Comparison of ENCODE assay signal across 13 cellular contexts in the genomic region with DNA sequence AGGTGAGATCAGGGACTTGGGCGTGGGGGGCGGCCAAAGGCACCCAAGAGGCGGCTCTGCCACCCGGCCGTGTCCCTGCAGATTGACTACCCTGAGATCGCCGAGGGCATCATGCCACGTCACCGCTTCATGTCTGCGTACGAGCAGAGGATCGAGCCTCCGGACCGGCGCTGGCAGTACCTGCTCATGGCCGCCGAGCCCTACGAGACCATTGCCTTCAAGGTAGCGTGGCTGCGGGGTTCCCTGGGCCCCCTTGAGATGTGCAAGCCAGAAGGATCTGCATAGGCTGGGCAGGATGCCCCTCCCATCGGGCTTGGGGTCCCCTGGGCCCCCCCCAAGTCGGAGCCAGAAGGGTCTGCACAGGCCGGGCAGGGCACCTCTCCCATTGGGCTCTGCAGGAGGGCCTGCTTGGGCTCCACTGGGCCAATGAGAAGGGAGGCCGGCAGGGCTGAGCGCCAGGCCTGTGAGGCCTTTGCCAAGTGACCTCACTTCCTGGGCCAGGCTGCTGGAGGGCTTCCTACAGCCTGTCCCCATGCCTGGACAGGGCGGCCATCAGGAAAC. TPM values are rescaled to one million over a fixed set of nuclear protein-coding genes. Genes with fewer than 3 reads are reported as not detected.
A peak's percentile ranks its signal among the peaks of the same experiment; 100 is the strongest.
DNase-seq lines count a peak whose midpoint lies in the region; ATAC-seq, FAIRE-seq and TF ChIP-seq lines count a peak whose summit lies in the region.
"Had no signal": no experiment of that assay in that cellular context is flagged by ENCODE, and none has a peak within 500 bp of the region (broad histone marks: within the 10 kb centered on the region; RNA-seq: fewer than 3 reads in every experiment).

No MANE protein-coding gene starts in this region.

- H2AFZ ChIP-seq in HepG2 (ENCODE audit: low read length) = no peak overlapping the region

- peaks cover 19% of the 10 kb centered on the region for H3K79me2 ChIP-seq in HepG2 (ENCODE audit: insufficient read depth, low read length)

- DNase-seq in AG20443 (ENCODE audit: low spot score) (peak; percentile 63), NCI-H2196 (lab: John Stamatoyannopoulos, UW; ENCODE audit: unreplicated experiment) (peak; percentile 75), dermis microvascular lymphatic vessel endothelial cell (ENCODE audit: low read depth in 2 of 2) (peak; percentile 54 to 64), HepG2 (ENCODE audit: low spot score) (no peak), GF-D8 (lab: John Stamatoyannopoulos, UW) (no peak), T1000 (lab: John Stamatoyannopoulos, UW) (no peak), HEK293T (ENCODE audit: extremely low spot score) (no peak), NCI-H2171 (lab: John Stamatoyannopoulos, UW) (no peak)
- DNase-seq: activated CD4-positive, CD25-positive, alpha-beta regulatory T cell treated with anti-CD3 and anti-CD28 coated beads, Interleukin-2, amount 50 U/mL, for 72 hours; KBM-7 had no signal

- H3K4me2 ChIP-seq in HepG2 (ENCODE audit: low read depth, low read length) = no peak overlapping the region
- H3K4me2 ChIP-seq: BLaER1 treated with 17β-estradiol and CSF1 and Interleukin-3, amounts not matched to agents 10 nM and 100 nM had no signal

- peaks cover 13% of the 10 kb centered on the region; the same call in 1 of the 2 replicates for H4K20me1 ChIP-seq in HepG2 (ENCODE audit: insufficient read depth, low read length)

- FAIRE-seq in HepG2 (lab: Jason Lieb, UNC) = no peak
- FAIRE-seq: bronchial epithelial cell had no signal

- no peak overlapping the region for H3K27ac ChIP-seq in HepG2 (ENCODE audit: extremely low read length, insufficient read depth, low read length)
- H3K27ac ChIP-seq: BLaER1 treated with 17β-estradiol and CSF1 and Interleukin-3, amounts not matched to agents 10 nM and 100 nM; esophagus muscularis mucosa had no signal

- peaks cover 25 to 50% of the 10 kb centered on the region in 2 experiments; a peak in 4 of 5 replicates for H3K36me3 ChIP-seq in HepG2 (replicated peaks in 1 of 2; ENCODE audit: control insufficient read depth in 1 of 2, insufficient read depth in 2 of 2, low read length in 2 of 2)

- no peak overlapping the region for H3K9ac ChIP-seq in HepG2 (ENCODE audit: insufficient read depth, low read depth, low read length)
- H3K9ac ChIP-seq: BLaER1 treated with 17β-estradiol and CSF1 and Interleukin-3, amounts not matched to agents 10 nM and 100 nM had no signal

- no peak overlapping the region for H3K4me3 ChIP-seq in HepG2 (replicated peaks in 1 of 3; ENCODE audit: insufficient read depth in 1 of 3, low read depth in 2 of 3, low read length in 3 of 3)
- H3K4me3 ChIP-seq: BLaER1 treated with 17β-estradiol and CSF1 and Interleukin-3, amounts not matched to agents 10 nM and 100 nM; esophagus muscularis mucosa had no signal

- CTCF ChIA-PET in HepG2 (lab: Yijun Ruan, JAX; ENCODE audit: low intra/inter-chr PET ratio, low total read pairs) = no interaction called here
- CTCF ChIA-PET in HEK293T (lab: Yijun Ruan, JAX) = interaction anchor here (0.6 kb wide), 1 partner anchor 771 kb away, joined by 3 read pairs; no protein-coding TSS in a partner anchor

- in situ Hi-C loops in HepG2 (cut with HindIII; ENCODE audit: extremely low pct_ligation_motif_present, low pct_unique_long_range_greater_than_20kb) = no loop called here

- ATAC-seq in HepG2 = no peak

- POLR2A ChIA-PET in HepG2 (lab: Yijun Ruan, JAX) = interaction anchor here (1.0 kb wide), 1 partner anchor 16 kb away, joined by 3 read pairs; no protein-coding TSS in a partner anchor
- POLR2A ChIA-PET in HEK293T (lab: Yijun Ruan, JAX) = no interaction called here

- intact Hi-C loops in HepG2 (cut with micrococcal nuclease; ENCODE audit: unreplicated experiment) = no loop called here

- no peaks in the 10 kb centered on the region for H3K9me3 ChIP-seq in HepG2 (ENCODE audit: low read length)
- H3K9me3 ChIP-seq: esophagus muscularis mucosa had no signal

- BruUV-seq in HepG2 (replicated peaks; lab: Mats Ljungman, UMichigan) = no TSS peak

- no peak for TF ChIP-seq CTCF in HepG2 (CRISPR knock-in tag; IDR thresholded peaks at IDR 0.05)

- H3K4me1 ChIP-seq in HepG2 (ENCODE audit: insufficient read depth, low read length) = peaks cover 24% of the 10 kb centered on the region

- 40% methylated on average over 1 of the region's 26 CpGs for WGBS in HepG2 (ENCODE audit: low lambda C conversion rate)

- no peak for TF ChIP-seq RAD21 in HepG2 (CRISPR knock-in tag; IDR thresholded peaks at IDR 0.05)

- no peaks in the 10 kb centered on the region for H3K27me3 ChIP-seq in HepG2 (ENCODE audit: control insufficient read depth in 1 of 2, insufficient read depth in 2 of 2, low read length in 2 of 2)

- no peak; a peak in 1 of 4 replicates for TF ChIP-seq POLR2A in HepG2 (IDR thresholded peaks at IDR 0.05; ENCODE audit: insufficient read depth in 1 of 2, low read depth in 2 of 2, low read length in 2 of 2)

- no peak for TF ChIP-seq EP300 in HepG2 (IDR thresholded peaks at IDR 0.05; ENCODE audit: low read depth in 2 of 2, low read length in 2 of 2)
- TF ChIP-seq EP300 in HepG2 (CRISPR knock-in tag; IDR thresholded peaks at IDR 0.05; ENCODE audit: borderline replicate concordance) = no peak

RNA-seq across cellular contexts. Expression of gene AMH, which starts 2.2 kb away (rescaled TPM):
- 0.64 and 1.8 TPM in 2 replicates for total RNA-seq in dermis microvascular lymphatic vessel endothelial cell
- 0.18 TPM in 1 of 2 replicates, not detected in the other for total RNA-seq in HepG2 (2016; rRNA removed; fragmentation: Illumina TruSeq; extraction: Trizol)
- total RNA-seq in HepG2 (2016; cell fraction: cytosol; rRNA removed; fragmentation: Illumina TruSeq; extraction: Trizol; ENCODE audit: low read depth) = not detected in 2 replicates
- total RNA-seq in HepG2 (2016; cell fraction: insoluble cytoplasmic fraction; rRNA removed; fragmentation: Illumina TruSeq; extraction: Trizol) = not detected in 2 replicates
- 0.09 TPM in 1 of 2 replicates, not detected in the other for total RNA-seq in HepG2 (2016; cell fraction: membrane; rRNA removed; fragmentation: Illumina TruSeq; extraction: Trizol)
- total RNA-seq in HepG2 (2016; cell fraction: nucleus; rRNA removed; fragmentation: Illumina TruSeq; extraction: Trizol) = not detected in 2 replicates
- polyA plus RNA-seq in HepG2 (2011; rRNA removed) = 0.03 and 0.04 TPM in 2 replicates
- polyA plus RNA-seq in HepG2 (2011; cell fraction: cytosol; rRNA removed) = 0.05 TPM in 1 of 2 replicates, not detected in the other
- polyA plus RNA-seq in HepG2 (2011; cell fraction: nucleus; rRNA removed) = 1.2 and 2.0 TPM in 2 replicates
- 0.08 TPM in 1 of 2 replicates, not detected in the other for polyA plus RNA-seq in HepG2 (2012)
- 0.06 TPM in 1 of 2 replicates, not detected in the other for polyA plus RNA-seq in HepG2 (2016; cell fraction: cytosol; fragmentation: Illumina TruSeq; extraction: Trizol; ENCODE audit: low read depth)
- not detected in 2 replicates for polyA plus RNA-seq in HepG2 (2016; cell fraction: insoluble cytoplasmic fraction; fragmentation: Illumina TruSeq; extraction: Trizol; ENCODE audit: low read depth)
- polyA plus RNA-seq in HepG2 (2016; cell fraction: membrane; fragmentation: Illumina TruSeq; extraction: Trizol; ENCODE audit: low read depth) = not detected in 2 replicates
- 0.51 TPM in 2 replicates for polyA plus RNA-seq in HepG2 (2016; cell fraction: nucleus; fragmentation: Illumina TruSeq; extraction: Trizol; ENCODE audit: insufficient read depth, low read depth)
- polyA minus RNA-seq in HepG2 (2011; rRNA and poly(A)+ RNA removed; ENCODE audit: low replicate concordance) = 0.48 and 1.0 TPM in 2 replicates
- polyA minus RNA-seq in HepG2 (2011; cell fraction: cytosol; rRNA and poly(A)+ RNA removed) = not detected in 2 replicates
- polyA minus RNA-seq in HepG2 (2011; cell fraction: nucleus; rRNA and poly(A)+ RNA removed) = 0.62 TPM in 1 of 2 replicates, not detected in the other

RNA-seq across cellular contexts. Expression of gene JSRP1, which starts 9.3 kb away (rescaled TPM):
- total RNA-seq in dermis microvascular lymphatic vessel endothelial cell = not detected in 2 replicates
- total RNA-seq in HepG2 (2016; rRNA removed; fragmentation: Illumina TruSeq; extraction: Trizol) = 0.38 and 0.73 TPM in 2 replicates
- total RNA-seq in HepG2 (2016; cell fraction: cytosol; rRNA removed; fragmentation: Illumina TruSeq; extraction: Trizol; ENCODE audit: low read depth) = 1.1 TPM in 2 replicates
- total RNA-seq in HepG2 (2016; cell fraction: insoluble cytoplasmic fraction; rRNA removed; fragmentation: Illumina TruSeq; extraction: Trizol) = 0.54 and 0.56 TPM in 2 replicates
- 0.96 and 1.2 TPM in 2 replicates for total RNA-seq in HepG2 (2016; cell fraction: membrane; rRNA removed; fragmentation: Illumina TruSeq; extraction: Trizol)
- total RNA-seq in HepG2 (2016; cell fraction: nucleus; rRNA removed; fragmentation: Illumina TruSeq; extraction: Trizol) = 0.40 and 0.69 TPM in 2 replicates
- polyA plus RNA-seq in HepG2 (2011; rRNA removed) = 0.16 and 0.39 TPM in 2 replicates
- 0.27 and 0.36 TPM in 2 replicates for polyA plus RNA-seq in HepG2 (2011; cell fraction: cytosol; rRNA removed)
- 0.29 TPM in 1 of 2 replicates, not detected in the other for polyA plus RNA-seq in HepG2 (2011; cell fraction: nucleus; rRNA removed)
- polyA plus RNA-seq in HepG2 (2012) = 0.41 and 0.44 TPM in 2 replicates
- polyA plus RNA-seq in HepG2 (2016; cell fraction: cytosol; fragmentation: Illumina TruSeq; extraction: Trizol; ENCODE audit: low read depth) = 0.88 and 1.2 TPM in 2 replicates
- 0.73 and 0.80 TPM in 2 replicates for polyA plus RNA-seq in HepG2 (2016; cell fraction: insoluble cytoplasmic fraction; fragmentation: Illumina TruSeq; extraction: Trizol; ENCODE audit: low read depth)
- 0.84 and 1.0 TPM in 2 replicates for polyA plus RNA-seq in HepG2 (2016; cell fraction: membrane; fragmentation: Illumina TruSeq; extraction: Trizol; ENCODE audit: low read depth)
- polyA plus RNA-seq in HepG2 (2016; cell fraction: nucleus; fragmentation: Illumina TruSeq; extraction: Trizol; ENCODE audit: insufficient read depth, low read depth) = 0.57 and 0.95 TPM in 2 replicates
- not detected in 2 replicates for polyA minus RNA-seq in HepG2 (2011; rRNA and poly(A)+ RNA removed; ENCODE audit: low replicate concordance)
- polyA minus RNA-seq in HepG2 (2011; cell fraction: cytosol; rRNA and poly(A)+ RNA removed) = not detected in 2 replicates
- polyA minus RNA-seq in HepG2 (2011; cell fraction: nucleus; rRNA and poly(A)+ RNA removed) = not detected in 2 replicates
- total RNA-seq: bronchial epithelial cell, esophagus muscularis mucosa had no signal

RNA-seq across cellular contexts. Expression of gene SF3A2, which starts 10.3 kb away (rescaled TPM):
- 44.7 and 57.9 TPM in 2 replicates for total RNA-seq in dermis microvascular lymphatic vessel endothelial cell
- total RNA-seq in HepG2 (2016; rRNA removed; fragmentation: Illumina TruSeq; extraction: Trizol) = 8.8 and 10.1 TPM in 2 replicates
- 11.7 and 13.9 TPM in 2 replicates for total RNA-seq in HepG2 (2016; cell fraction: cytosol; rRNA removed; fragmentation: Illumina TruSeq; extraction: Trizol; ENCODE audit: low read depth)
- total RNA-seq in HepG2 (2016; cell fraction: insoluble cytoplasmic fraction; rRNA removed; fragmentation: Illumina TruSeq; extraction: Trizol) = 8.6 and 13.2 TPM in 2 replicates
- total RNA-seq in HepG2 (2016; cell fraction: membrane; rRNA removed; fragmentation: Illumina TruSeq; extraction: Trizol) = 13.1 and 15.2 TPM in 2 replicates
- total RNA-seq in HepG2 (2016; cell fraction: nucleus; rRNA removed; fragmentation: Illumina TruSeq; extraction: Trizol) = 16.1 and 17.8 TPM in 2 replicates
- 7.9 and 8.6 TPM in 2 replicates for polyA plus RNA-seq in HepG2 (2011; rRNA removed)
- polyA plus RNA-seq in HepG2 (2011; cell fraction: cytosol; rRNA removed) = 6.1 and 7.3 TPM in 2 replicates
- 34.7 and 47.7 TPM in 2 replicates for polyA plus RNA-seq in HepG2 (2011; cell fraction: nucleus; rRNA removed)
- polyA plus RNA-seq in HepG2 (2012) = 34.0 and 34.2 TPM in 2 replicates
- polyA plus RNA-seq in HepG2 (2016; cell fraction: cytosol; fragmentation: Illumina TruSeq; extraction: Trizol; ENCODE audit: low read depth) = 12.1 and 13.8 TPM in 2 replicates
- polyA plus RNA-seq in HepG2 (2016; cell fraction: insoluble cytoplasmic fraction; fragmentation: Illumina TruSeq; extraction: Trizol; ENCODE audit: low read depth) = 18.7 and 31.5 TPM in 2 replicates
- 17.7 and 21.0 TPM in 2 replicates for polyA plus RNA-seq in HepG2 (2016; cell fraction: membrane; fragmentation: Illumina TruSeq; extraction: Trizol; ENCODE audit: low read depth)
- 46.1 and 47.0 TPM in 2 replicates for polyA plus RNA-seq in HepG2 (2016; cell fraction: nucleus; fragmentation: Illumina TruSeq; extraction: Trizol; ENCODE audit: insufficient read depth, low read depth)
- 20.0 and 24.2 TPM in 2 replicates for polyA minus RNA-seq in HepG2 (2011; rRNA and poly(A)+ RNA removed; ENCODE audit: low replicate concordance)
- polyA minus RNA-seq in HepG2 (2011; cell fraction: cytosol; rRNA and poly(A)+ RNA removed) = 16.0 and 20.6 TPM in 2 replicates
- 34.1 and 34.2 TPM in 2 replicates for polyA minus RNA-seq in HepG2 (2011; cell fraction: nucleus; rRNA and poly(A)+ RNA removed)

RNA-seq across cellular contexts. Expression of gene PLEKHJ1, which starts 10.8 kb away (rescaled TPM):
- total RNA-seq in dermis microvascular lymphatic vessel endothelial cell (61.6 and 72.7 TPM in 2 replicates), HepG2 (2016; rRNA removed; fragmentation: Illumina TruSeq; extraction: Trizol) (108 and 130 TPM in 2 replicates)
- 129 and 146 TPM in 2 replicates for total RNA-seq in HepG2 (2016; cell fraction: cytosol; rRNA removed; fragmentation: Illumina TruSeq; extraction: Trizol; ENCODE audit: low read depth)
- total RNA-seq in HepG2 (2016; cell fraction: insoluble cytoplasmic fraction; rRNA removed; fragmentation: Illumina TruSeq; extraction: Trizol) = 99.2 and 143 TPM in 2 replicates
- total RNA-seq in HepG2 (2016; cell fraction: membrane; rRNA removed; fragmentation: Illumina TruSeq; extraction: Trizol) = 198 and 217 TPM in 2 replicates
- 72.7 and 85.2 TPM in 2 replicates for total RNA-seq in HepG2 (2016; cell fraction: nucleus; rRNA removed; fragmentation: Illumina TruSeq; extraction: Trizol)
- polyA plus RNA-seq in HepG2 (2011; rRNA removed) = 70.5 and 89.7 TPM in 2 replicates
- 94.0 and 125 TPM in 2 replicates for polyA plus RNA-seq in HepG2 (2011; cell fraction: cytosol; rRNA removed)
- 130 and 144 TPM in 2 replicates for polyA plus RNA-seq in HepG2 (2011; cell fraction: nucleus; rRNA removed)
- polyA plus RNA-seq in HepG2 (2012) = 41.8 and 57.9 TPM in 2 replicates
- polyA plus RNA-seq in HepG2 (2016; cell fraction: cytosol; fragmentation: Illumina TruSeq; extraction: Trizol; ENCODE audit: low read depth) = 147 and 176 TPM in 2 replicates
- polyA plus RNA-seq in HepG2 (2016; cell fraction: insoluble cytoplasmic fraction; fragmentation: Illumina TruSeq; extraction: Trizol; ENCODE audit: low read depth) = 97.4 and 103 TPM in 2 replicates
- 170 and 175 TPM in 2 replicates for polyA plus RNA-seq in HepG2 (2016; cell fraction: membrane; fragmentation: Illumina TruSeq; extraction: Trizol; ENCODE audit: low read depth)
- polyA plus RNA-seq in HepG2 (2016; cell fraction: nucleus; fragmentation: Illumina TruSeq; extraction: Trizol; ENCODE audit: insufficient read depth, low read depth) = 156 and 163 TPM in 2 replicates
- polyA minus RNA-seq in HepG2 (2011; rRNA and poly(A)+ RNA removed; ENCODE audit: low replicate concordance) = 33.4 and 58.0 TPM in 2 replicates
- 18.1 and 22.7 TPM in 2 replicates for polyA minus RNA-seq in HepG2 (2011; cell fraction: cytosol; rRNA and poly(A)+ RNA removed)
- polyA minus RNA-seq in HepG2 (2011; cell fraction: nucleus; rRNA and poly(A)+ RNA removed) = 23.2 and 28.0 TPM in 2 replicates

RNA-seq across cellular contexts. Expression of gene PEAK3, which starts 35.1 kb away (rescaled TPM):
- 0.13 and 0.51 TPM in 2 replicates for total RNA-seq in dermis microvascular lymphatic vessel endothelial cell
- not detected in 2 replicates for total RNA-seq in HepG2 (2016; rRNA removed; fragmentation: Illumina TruSeq; extraction: Trizol)
- not detected in 2 replicates for total RNA-seq in HepG2 (2016; cell fraction: cytosol; rRNA removed; fragmentation: Illumina TruSeq; extraction: Trizol; ENCODE audit: low read depth)
- total RNA-seq in HepG2 (2016; cell fraction: insoluble cytoplasmic fraction; rRNA removed; fragmentation: Illumina TruSeq; extraction: Trizol) = not detected in 2 replicates
- total RNA-seq in HepG2 (2016; cell fraction: membrane; rRNA removed; fragmentation: Illumina TruSeq; extraction: Trizol) = not detected in 2 replicates
- total RNA-seq in HepG2 (2016; cell fraction: nucleus; rRNA removed; fragmentation: Illumina TruSeq; extraction: Trizol) = not detected in 2 replicates
- not detected in 2 replicates for polyA plus RNA-seq in HepG2 (2011; rRNA removed)
- not detected in 2 replicates for polyA plus RNA-seq in HepG2 (2011; cell fraction: cytosol; rRNA removed)
- not detected in 2 replicates for polyA plus RNA-seq in HepG2 (2011; cell fraction: nucleus; rRNA removed)
- polyA plus RNA-seq in HepG2 (2012) = not detected in 2 replicates
- polyA plus RNA-seq in HepG2 (2016; cell fraction: cytosol; fragmentation: Illumina TruSeq; extraction: Trizol; ENCODE audit: low read depth) = not detected in 2 replicates
- not detected in 2 replicates for polyA plus RNA-seq in HepG2 (2016; cell fraction: insoluble cytoplasmic fraction; fragmentation: Illumina TruSeq; extraction: Trizol; ENCODE audit: low read depth)
- polyA plus RNA-seq in HepG2 (2016; cell fraction: membrane; fragmentation: Illumina TruSeq; extraction: Trizol; ENCODE audit: low read depth) = not detected in 2 replicates
- not detected in 2 replicates for polyA plus RNA-seq in HepG2 (2016; cell fraction: nucleus; fragmentation: Illumina TruSeq; extraction: Trizol; ENCODE audit: insufficient read depth, low read depth)
- polyA minus RNA-seq in HepG2 (2011; rRNA and poly(A)+ RNA removed; ENCODE audit: low replicate concordance) = not detected in 2 replicates
- not detected in 2 replicates for polyA minus RNA-seq in HepG2 (2011; cell fraction: cytosol; rRNA and poly(A)+ RNA removed)
- polyA minus RNA-seq in HepG2 (2011; cell fraction: nucleus; rRNA and poly(A)+ RNA removed) = not detected in 2 replicates
- total RNA-seq: bronchial epithelial cell had no signal

Comparison
In these comparisons a context has a peak if more than half of its experiments do, and no peak if none do; other contexts are left out.
1. DNase-seq: peak in AG20443 (single experiment), NCI-H2196 (single experiment) and dermis microvascular lymphatic vessel endothelial cell (2 of 2); none in HepG2 (single experiment), GF-D8 (single experiment), T1000 (single experiment), HEK293T (single experiment) and NCI-H2171 (single experiment).